In genomic region chr11:17291710-17292109, GRCh38 we compare ENCODE assay signal across 31 cellular contexts.
"Had no signal": no experiment of that assay in that cellular context is flagged by ENCODE, and none has a peak within 500 bp of the region (broad histone marks: within the 10 kb centered on the region; RNA-seq: fewer than 3 reads in every experiment).

No MANE protein-coding gene starts in this region.

- DNase-seq: activated B cell treated with CpG ODN at 0.5 μM for 24 hours; activated CD4-positive, alpha-beta T cell treated with anti-CD3 and anti-CD28 coated beads for 48 hours; activated CD4-positive, CD25-positive, alpha-beta regulatory T cell treated with anti-CD3 and anti-CD28 coated beads, Interleukin-2, amount 50 U/mL, for 72 hours; activated CD8-positive, alpha-beta T cell treated with anti-CD3 and anti-CD28 coated beads for 36 hours; activated gamma-delta T cell treated with Interleukin-2 at 50 U/mL for 16 hours; activated naive CD4-positive, alpha-beta T cell treated with anti-CD3 and anti-CD28 coated beads for 36 hours; activated T-cell treated with anti-CD3 and anti-CD28 coated beads, Interleukin-2, amount 50 U/mL, for 1 hour; adrenal gland; body of pancreas; central memory CD4-positive, alpha-beta T cell; MV-4-11; NCI-H1092; NCI-H1436 treated with DMSO at 0.1 percent for 48 hours; NCI-H1694 treated with DMSO at 0.1 percent for 48 hours; NCI-H2029; NCI-H345; NCI-H510A; NCI-H526; NCI-H748 treated with DMSO at 0.1 percent for 48 hours; NK-92 treated with Interleukin-12 subunit alpha and Interleukin-12 subunit beta, amount 100 ng/mL, for 24 hours; SIG-M5; SW 1271; T-helper 1 cell; T-helper 2 cell; T-helper 9 cell had no signal

- H3K9me3 Mint-ChIP-seq: activated B cell treated with CpG ODN at 0.5 μM for 24 hours; activated naive CD4-positive, alpha-beta T cell treated with anti-CD3 and anti-CD28 coated beads for 36 hours; activated naive CD4-positive, alpha-beta T cell treated with anti-CD3 and anti-CD28 coated beads, Interleukin-2, amount 50 U/mL, for 72 hours; activated T-helper 2 cell treated with anti-CD3 and anti-CD28 coated beads, Interferon-gamma antibody, Interleukin-2, Interleukin-4, amounts not matched to agents 10 μg/mL and 5 μg/mL and 100 μg/mL, durations not matched to agents 14 hours and 24 hours and 36 hours had no signal

- H3K4me1 Mint-ChIP-seq: activated B cell treated with CpG ODN at 0.5 μM for 24 hours had no signal

- H3K9me3 ChIP-seq: adrenal gland, body of pancreas had no signal

- H3K4me3 Mint-ChIP-seq: activated B cell treated with CpG ODN at 0.5 μM for 24 hours; activated CD8-positive, alpha-beta T cell treated with anti-CD3 and anti-CD28 coated beads for 36 hours; activated naive CD4-positive, alpha-beta T cell treated with anti-CD3 and anti-CD28 coated beads for 36 hours had no signal

- H3K4me3 ChIP-seq: adrenal gland, body of pancreas, PC-9 had no signal

- H3K27ac Mint-ChIP-seq: activated B cell treated with CpG ODN at 0.5 μM for 24 hours; activated CD8-positive, alpha-beta T cell treated with anti-CD3 and anti-CD28 coated beads for 36 hours; activated naive CD4-positive, alpha-beta T cell treated with anti-CD3 and anti-CD28 coated beads for 36 hours; activated naive CD4-positive, alpha-beta T cell treated with anti-CD3 and anti-CD28 coated beads, Interleukin-2, amount 50 U/mL, for 72 hours; activated T-helper 2 cell treated with anti-CD3 and anti-CD28 coated beads, Interferon-gamma antibody, Interleukin-2, Interleukin-4, amounts not matched to agents 10 μg/mL and 5 μg/mL and 100 μg/mL, durations not matched to agents 14 hours and 24 hours and 36 hours had no signal

- ATAC-seq: activated CD8-positive, alpha-beta T cell treated with anti-CD3 and anti-CD28 coated beads for 36 hours; activated naive CD4-positive, alpha-beta T cell treated with anti-CD3 and anti-CD28 coated beads, Interleukin-2, amount 50 U/mL, for 72 hours; body of pancreas; Right ventricle myocardium inferior had no signal

- H2AFZ ChIP-seq: PC-9 had no signal

- H3K27me3 ChIP-seq: adrenal gland, body of pancreas had no signal

- H3K4me1 ChIP-seq: adrenal gland had no signal

- H3K4me2 ChIP-seq: PC-9 had no signal

- H3K27me3 Mint-ChIP-seq: activated B cell treated with CpG ODN at 0.5 μM for 24 hours; activated CD8-positive, alpha-beta T cell treated with anti-CD3 and anti-CD28 coated beads for 36 hours had no signal

- H3K27ac ChIP-seq: adrenal gland, body of pancreas, PC-9, RWPE1, VCaP had no signal
